26 cellular contexts compared by ENCODE assay signal in genomic region chr4:31383767-31384166, GRCh38.
"Had no signal": no experiment of that assay in that cellular context is flagged by ENCODE, and none has a peak within 500 bp of the region (broad histone marks: within the 10 kb centered on the region; RNA-seq: fewer than 3 reads in every experiment).

No MANE protein-coding gene starts in this region.

- H3K4me3 ChIP-seq: Peyer's patch, SJSA1, SK-N-MC had no signal

- DNase-seq: IMR-90; Kasumi-1; KG1; NCI-H1092; NCI-H1105 treated with DMSO at 0.1 percent for 48 hours; NCI-H1417 treated with DMSO at 0.1 percent for 48 hours; NCI-H146; NCI-H1694 treated with DMSO at 0.1 percent for 48 hours; NCI-H2029; NCI-H2081 treated with DMSO at 0.1 percent for 48 hours; NCI-H2171; NCI-H226; NCI-H446; NCI-H510A; NCI-H524 treated with DMSO at 0.1 percent for 48 hours; NCI-H69; NCI-H774; NK-92 treated with Interleukin-12 subunit alpha and Interleukin-12 subunit beta, amount 100 ng/mL, for 24 hours; PC-3; Peyer's patch; SIG-M5; T-helper 2 cell had no signal

- H3K27ac ChIP-seq: Peyer's patch, SJSA1, SK-N-MC had no signal

- H3K9me3 ChIP-seq: Peyer's patch, SJSA1 had no signal

- H3K27me3 ChIP-seq: Peyer's patch, SJSA1 had no signal

- ATAC-seq: HepG2, PC-3, Right ventricle myocardium inferior had no signal

- H3K4me1 ChIP-seq: Peyer's patch, SJSA1 had no signal

- H3K36me3 ChIP-seq: Peyer's patch, SJSA1 had no signal
